Comparison of ENCODE assay signal across 16 cellular contexts in genomic region chrX:112827292-112827903, GRCh38.
"Had no signal": no experiment of that assay in that cellular context is flagged by ENCODE, and none has a peak within 500 bp of the region (broad histone marks: within the 10 kb centered on the region; RNA-seq: fewer than 3 reads in every experiment).

No MANE protein-coding gene starts in this region.

- H3K4me3 Mint-ChIP-seq: naive thymus-derived CD8-positive, alpha-beta T cell had no signal

- H3K36me3 ChIP-seq: colonic mucosa, esophagus squamous epithelium, gastroesophageal sphincter had no signal

- H3K4me1 ChIP-seq: colonic mucosa, gastroesophageal sphincter had no signal

- H3K27ac ChIP-seq: colonic mucosa, esophagus squamous epithelium, gastroesophageal sphincter had no signal

- H3K27ac Mint-ChIP-seq: naive thymus-derived CD8-positive, alpha-beta T cell had no signal

- H3K9me3 ChIP-seq: colonic mucosa, esophagus squamous epithelium, gastroesophageal sphincter, mucosa of descending colon had no signal

- ATAC-seq: gastroesophageal sphincter; left cardiac atrium; mucosa of descending colon; naive thymus-derived CD8-positive, alpha-beta T cell; right cardiac atrium had no signal

- H3K27me3 Mint-ChIP-seq: naive thymus-derived CD8-positive, alpha-beta T cell had no signal

- H3K4me1 Mint-ChIP-seq: naive thymus-derived CD8-positive, alpha-beta T cell had no signal

- H3K27me3 ChIP-seq: esophagus squamous epithelium, gastroesophageal sphincter had no signal

- H3K4me3 ChIP-seq: colonic mucosa, esophagus squamous epithelium, gastroesophageal sphincter, mucosa of descending colon, smooth muscle cell had no signal

- H3K9me3 Mint-ChIP-seq: naive thymus-derived CD8-positive, alpha-beta T cell had no signal

- DNase-seq: colonic mucosa; dermis blood vessel endothelial cell; esophagus squamous epithelium; foreskin fibroblast; glutamatergic neuron; kidney; left cardiac atrium; mammary epithelial cell; mucosa of descending colon; naive thymus-derived CD8-positive, alpha-beta T cell; right cardiac atrium; stimulated activated CD4-positive, alpha-beta T cell treated with anti-CD3 and anti-CD28 coated beads, Interleukin-2, amount 100 ng/mL, for 48 hours; stimulated activated naive CD4-positive, alpha-beta T cell treated with Interleukin-2 at 50 U/mL for 16 hours; trophoblast cell had no signal
